In genomic region chr14:104890292-104890691, GRCh38 we compare ENCODE assay signal across 6 cellular contexts. TPM values are rescaled to one million over a fixed set of nuclear protein-coding genes. Genes with fewer than 3 reads are reported as not detected.
"Had no signal": no experiment of that assay in that cellular context is flagged by ENCODE, and none has a peak within 500 bp of the region (broad histone marks: within the 10 kb centered on the region; RNA-seq: fewer than 3 reads in every experiment).

No MANE protein-coding gene starts in this region.

RNA-seq across cellular contexts. Expression of gene PLD4, which starts 34.4 kb away (rescaled TPM):
- total RNA-seq: PC-9, Right ventricle myocardium inferior, RPMI7951, SJCRH30, SJSA1, SK-MEL-5 had no signal
